ENCODE assay signal across 29 cellular contexts in the genomic region with DNA sequence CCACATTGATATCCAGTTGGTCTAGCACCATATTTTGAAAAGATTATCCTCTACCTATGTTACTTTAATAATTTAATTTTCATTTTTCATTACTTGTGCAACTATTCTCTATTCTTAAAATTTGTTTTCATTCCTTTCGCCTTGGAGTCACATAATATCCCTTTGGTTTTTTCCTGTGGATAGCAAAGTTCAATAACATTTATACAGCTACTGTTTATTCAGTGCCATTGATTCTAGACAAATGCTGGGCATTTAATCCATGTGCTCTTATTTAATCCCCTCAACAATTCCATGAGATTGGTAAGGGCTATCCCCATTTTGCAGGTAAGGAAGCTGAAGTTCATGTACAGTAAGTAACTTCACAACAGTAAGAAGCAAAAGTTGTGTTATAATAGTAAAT. TPM values are rescaled to one million over a fixed set of nuclear protein-coding genes. Genes with fewer than 3 reads are reported as not detected.
"Had no signal": no experiment of that assay in that cellular context is flagged by ENCODE, and none has a peak within 500 bp of the region (broad histone marks: within the 10 kb centered on the region; RNA-seq: fewer than 3 reads in every experiment).

No MANE protein-coding gene starts in this region.

- ATAC-seq: left cardiac atrium; right cardiac atrium; stimulated activated memory B cell treated with anti-CD40 and anti-IgM and Interleukin-4, amounts not matched to agents 10 μg/mL and 1 μg/mL and 100 μg/mL, for 72 hours had no signal

- H3K27ac Mint-ChIP-seq: mesothelial cell of epicardium; naive B cell; nephron; stimulated activated memory B cell treated with anti-CD40 and anti-IgM and Interleukin-4, amounts not matched to agents 10 μg/mL and 1 μg/mL and 100 μg/mL, for 72 hours had no signal

- H3K9me3 ChIP-seq: left lung, pancreas, prostate gland, sigmoid colon, tibial nerve, upper lobe of left lung, vagina had no signal

- DNase-seq: heart right ventricle; left cardiac atrium; left lung; mesendoderm; naive B cell; pancreas; posterior cingulate gyrus; retina; right cardiac atrium; sigmoid colon; stimulated activated CD4-positive, alpha-beta T cell treated with anti-CD3 and anti-CD28 coated beads, Interleukin-1b, Interleukin-23, amount 100 ng/mL, for 48 hours; stimulated activated CD4-positive, alpha-beta T cell treated with anti-CD3 and anti-CD28 coated beads, Interleukin-2, amount 100 ng/mL, for 48 hours; stimulated activated CD4-positive, alpha-beta T cell treated with anti-CD3 and anti-CD28 coated beads, Interleukin-4, amount 100 ng/mL, for 4 hours; stimulated activated CD8-positive, alpha-beta memory T cell treated with anti-CD3 and anti-CD28 coated beads, Interleukin-4, amount 100 ng/mL, for 48 hours; stimulated activated naive CD4-positive, alpha-beta T cell treated with Interleukin-2 at 50 U/mL for 16 hours; stimulated activated naive CD8-positive, alpha-beta T cell treated with anti-CD3 and anti-CD28 coated beads, Interleukin-15, amount 100 ng/mL, for 72 hours; substantia nigra; upper lobe of left lung had no signal

- H3K9me3 Mint-ChIP-seq: neural crest cell; stimulated activated naive CD8-positive, alpha-beta T cell treated with anti-CD3 and anti-CD28 coated beads, Interleukin-15, amount 100 ng/mL, for 72 hours had no signal

- H3K4me3 Mint-ChIP-seq: mesothelial cell of epicardium; nephron; neural crest cell; stimulated activated memory B cell treated with anti-CD40 and anti-IgM and Interleukin-4, amounts not matched to agents 10 μg/mL and 1 μg/mL and 100 μg/mL, for 72 hours; stimulated activated naive CD8-positive, alpha-beta T cell treated with anti-CD3 and anti-CD28 coated beads, Interleukin-15, amount 100 ng/mL, for 72 hours had no signal

- H3K4me1 Mint-ChIP-seq: mesothelial cell of epicardium, nephron, neural crest cell had no signal

- H3K27me3 Mint-ChIP-seq: naive B cell; stimulated activated memory B cell treated with anti-CD40 and anti-IgM and Interleukin-4, amounts not matched to agents 10 μg/mL and 1 μg/mL and 100 μg/mL, for 72 hours; stimulated activated naive CD8-positive, alpha-beta T cell treated with anti-CD3 and anti-CD28 coated beads, Interleukin-15, amount 100 ng/mL, for 72 hours had no signal

RNA-seq across cellular contexts. Expression of gene TMEM74B, which starts 33.8 kb away (rescaled TPM):
- total RNA-seq: mononuclear cell, osteoblast had no signal

RNA-seq across cellular contexts. Expression of gene C20orf202, which starts 52.3 kb away (rescaled TPM):
- total RNA-seq: kidney epithelial cell, mononuclear cell, osteoblast, prostate gland, sigmoid colon, smooth muscle cell, vagina had no signal
